Comparison of ENCODE assay signal across 30 cellular contexts in genomic region chr15:98635848-98636247, GRCh38.
"Had no signal": no experiment of that assay in that cellular context is flagged by ENCODE, and none has a peak within 500 bp of the region (broad histone marks: within the 10 kb centered on the region; RNA-seq: fewer than 3 reads in every experiment).

No MANE protein-coding gene starts in this region.

- H3K36me3 Mint-ChIP-seq: mesothelial cell of epicardium; natural killer cell treated with Interleukin-12 subunit alpha and Interleukin-12 subunit beta and Interleukin-15 and Interleukin-18, amount 100 ng/mL, for 72 hours had no signal

- H3K27ac Mint-ChIP-seq: activated B cell treated with CpG ODN at 0.5 μM for 24 hours; activated T-helper 2 cell treated with anti-CD3 and anti-CD28 coated beads, Interferon-gamma antibody, Interleukin-2, Interleukin-4, amounts not matched to agents 10 μg/mL and 5 μg/mL and 100 μg/mL, durations not matched to agents 14 hours and 24 hours and 36 hours; mesothelial cell of epicardium; natural killer cell treated with Interleukin-12 subunit alpha and Interleukin-12 subunit beta and Interleukin-15 and Interleukin-18, amount 100 ng/mL, for 72 hours; stimulated activated naive CD8-positive, alpha-beta T cell treated with anti-CD3 and anti-CD28 coated beads, Interleukin-15, Interleukin-2, amounts not matched to agents 100 ng/mL and 50 ng/mL, for 24 hours; T-helper 1 cell treated with Interleukin-12 subunit alpha and Interleukin-12 subunit beta and Interleukin-4 antibody, amounts not matched to agents 30 μg/mL and 1 μg/mL, for 36 hours had no signal

- FAIRE-seq: islet of Langerhans, pancreas had no signal

- H3K4me3 ChIP-seq: breast epithelium, colonic mucosa, dorsolateral prefrontal cortex, esophagus squamous epithelium, gastrocnemius medialis, pancreas, psoas muscle, right atrium auricular region, spleen, thyroid gland, upper lobe of right lung had no signal

- H3K36me3 ChIP-seq: breast epithelium, colonic mucosa, esophagus squamous epithelium, gastrocnemius medialis, neutrophil, pancreas, right atrium auricular region, spleen, thyroid gland, upper lobe of right lung had no signal

- DNase-seq: activated B cell treated with CpG ODN at 0.5 μM for 24 hours; activated CD4-positive, alpha-beta T cell treated with anti-CD3 and anti-CD28 coated beads, Interleukin-2, amount 50 U/mL, for 1 hour; activated CD8-positive, alpha-beta memory T cell treated with anti-CD3 and anti-CD28 coated beads, Interleukin-2, amount 50 U/mL, for 48 hours; activated naive CD4-positive, alpha-beta T cell; activated T-cell treated with anti-CD3 and anti-CD28 coated beads, Interleukin-2, amount 50 U/mL, for 4 hours; colonic mucosa; dorsolateral prefrontal cortex; esophagus squamous epithelium; gastrocnemius medialis; hypothalamus; left ventricle myocardium superior; mammary epithelial cell; pancreas; psoas muscle; spleen; stimulated activated CD4-positive, alpha-beta T cell treated with anti-CD3 and anti-CD28 coated beads, Interleukin-4, amount 100 ng/mL, for 24 hours; substantia nigra; T1000; thyroid gland; upper lobe of right lung had no signal

- H3K27me3 ChIP-seq: breast epithelium, colonic mucosa, dorsolateral prefrontal cortex, neutrophil, pancreas, right atrium auricular region, thyroid gland had no signal

- H3K4me1 ChIP-seq: breast epithelium, colonic mucosa, esophagus squamous epithelium, gastrocnemius medialis, pancreas, psoas muscle, right atrium auricular region, spleen, thyroid gland, upper lobe of right lung had no signal

- H3K9me3 ChIP-seq: breast epithelium, colonic mucosa, esophagus squamous epithelium, gastrocnemius medialis, neutrophil, pancreas, psoas muscle, right atrium auricular region, spleen, thyroid gland, upper lobe of right lung had no signal

- H3K4me1 Mint-ChIP-seq: activated B cell treated with CpG ODN at 0.5 μM for 24 hours; central memory CD8-positive, alpha-beta T cell; mesothelial cell of epicardium had no signal

- H3K27ac ChIP-seq: breast epithelium, colonic mucosa, dorsolateral prefrontal cortex, esophagus squamous epithelium, gastrocnemius medialis, neutrophil, pancreas, psoas muscle, right atrium auricular region, spleen, thyroid gland, upper lobe of right lung had no signal

- H3K9me3 Mint-ChIP-seq: activated B cell treated with CpG ODN at 0.5 μM for 24 hours; activated T-cell treated with anti-CD3 and anti-CD28 coated beads, Interleukin-2, amount 50 U/mL, for 4 hours; activated T-helper 2 cell treated with anti-CD3 and anti-CD28 coated beads, Interferon-gamma antibody, Interleukin-2, Interleukin-4, amounts not matched to agents 10 μg/mL and 5 μg/mL and 100 μg/mL, durations not matched to agents 14 hours and 24 hours and 36 hours; central memory CD8-positive, alpha-beta T cell; mesothelial cell of epicardium; natural killer cell treated with Interleukin-12 subunit alpha and Interleukin-12 subunit beta and Interleukin-15 and Interleukin-18, amount 100 ng/mL, for 72 hours; stimulated activated naive CD8-positive, alpha-beta T cell treated with anti-CD3 and anti-CD28 coated beads, Interleukin-15, Interleukin-2, amounts not matched to agents 100 ng/mL and 50 ng/mL, for 24 hours; T-helper 1 cell treated with Interleukin-12 subunit alpha and Interleukin-12 subunit beta and Interleukin-4 antibody, amounts not matched to agents 30 μg/mL and 1 μg/mL, for 36 hours had no signal

- H3K4me3 Mint-ChIP-seq: activated B cell treated with CpG ODN at 0.5 μM for 24 hours; activated T-cell treated with anti-CD3 and anti-CD28 coated beads, Interleukin-2, amount 50 U/mL, for 4 hours; central memory CD8-positive, alpha-beta T cell; mesothelial cell of epicardium; natural killer cell treated with Interleukin-12 subunit alpha and Interleukin-12 subunit beta and Interleukin-15 and Interleukin-18, amount 100 ng/mL, for 72 hours; stimulated activated naive CD8-positive, alpha-beta T cell treated with anti-CD3 and anti-CD28 coated beads, Interleukin-15, Interleukin-2, amounts not matched to agents 100 ng/mL and 50 ng/mL, for 24 hours; T-helper 1 cell treated with Interleukin-12 subunit alpha and Interleukin-12 subunit beta and Interleukin-4 antibody, amounts not matched to agents 30 μg/mL and 1 μg/mL, for 36 hours had no signal
